ENCODE assay signal across 8 cellular contexts in the genomic region with DNA sequence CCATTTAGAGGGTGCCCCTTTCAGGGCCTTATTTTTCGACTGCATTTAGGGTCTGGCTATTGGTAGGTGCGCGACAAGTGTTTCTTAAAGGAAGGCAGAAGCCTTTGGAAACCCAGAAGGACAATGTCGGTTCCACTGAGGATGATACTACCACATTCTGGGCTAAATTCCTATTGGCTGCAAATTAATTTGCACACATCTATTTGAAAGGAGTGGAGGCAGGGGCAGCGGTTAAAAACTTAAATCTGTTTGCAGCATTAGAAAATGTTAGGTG. TPM values are rescaled to one million over a fixed set of nuclear protein-coding genes. Genes with fewer than 3 reads are reported as not detected.
DNase-seq lines count a peak whose midpoint lies in the region; ATAC-seq and TF ChIP-seq lines count a peak whose summit lies in the region.

No MANE protein-coding gene starts in this region.

- no peak for ATAC-seq in left ventricle myocardium superior
- ATAC-seq in HG02970 (IDR thresholded peaks at IDR 0.05; ENCODE audit: low FRiP score, unreplicated experiment) = no peak

- H3K4me3 Mint-ChIP-seq in chondrocyte (ENCODE audit: unreplicated experiment) = peak overlapping the region; percentile 77

- H3K27ac Mint-ChIP-seq in chondrocyte (ENCODE audit: unreplicated experiment) = peak overlapping the region; percentile 90

- H3K36me3 ChIP-seq in cardiac muscle cell = no peaks in the 10 kb centered on the region
- H3K36me3 ChIP-seq in mucosa of rectum (ENCODE audit: control insufficient read depth in 2 of 2, insufficient read depth in 2 of 2, low read length in 2 of 2) = no peaks in the 10 kb centered on the region
- H3K36me3 ChIP-seq in urinary bladder (ENCODE audit: insufficient read depth) = no peaks in the 10 kb centered on the region

- H3K4me1 ChIP-seq in cardiac muscle cell (ENCODE audit: low read depth) (peaks cover 9% of the 10 kb centered on the region), mucosa of rectum (ENCODE audit: control insufficient read depth in 2 of 2, insufficient read depth in 2 of 2, low read length in 2 of 2) (peaks cover 0 to 14% of the 10 kb centered on the region in 2 donors), urinary bladder (ENCODE audit: insufficient read depth) (no peaks in the 10 kb centered on the region)

- H3K4me1 Mint-ChIP-seq in chondrocyte (ENCODE audit: low read depth) = peaks cover 39% of the 10 kb centered on the region

- H3K4me3 ChIP-seq in cardiac muscle cell = peak overlapping the region; percentile 93
- peak overlapping the region; percentile 81 to 90 for H3K4me3 ChIP-seq in mucosa of rectum (ENCODE audit: low read length in 2 of 2)
- H3K4me3 ChIP-seq in urinary bladder (ENCODE audit: low read depth, low read length) = peak overlapping the region; percentile 98

- intact Hi-C loops in left ventricle myocardium superior (cut with micrococcal nuclease) = loop anchor here (10.0 kb wide), 1 partner anchor 91 kb away; no protein-coding TSS in a partner anchor

- H3K9me3 ChIP-seq in cardiac muscle cell (ENCODE audit: low read depth) = no peaks in the 10 kb centered on the region
- H3K9me3 ChIP-seq in mucosa of rectum (ENCODE audit: control insufficient read depth in 2 of 2, low read length in 2 of 2) = no peaks in the 10 kb centered on the region

- H3K27ac ChIP-seq in cardiac muscle cell (peak overlapping the region; percentile 97), mucosa of rectum (ENCODE audit: low read depth in 2 of 2, low read length in 2 of 2) (peak overlapping the region; percentile 91 to 93), urinary bladder (ENCODE audit: low read depth) (peak overlapping the region; percentile 99)

- TF ChIP-seq CTCF in cardiac muscle cell (IDR thresholded peaks at IDR 0.05; ENCODE audit: low read depth, low read length) = no peak
- TF ChIP-seq CTCF in chondrocyte (IDR thresholded peaks at IDR 0.05) = no peak

- H3K27me3 Mint-ChIP-seq in chondrocyte (ENCODE audit: low read depth) = no peaks in the 10 kb centered on the region

- H3K9ac ChIP-seq in mucosa of rectum (ENCODE audit: low read depth in 1 of 2, low read length in 2 of 2) = peak overlapping the region; percentile 85 to 96

- H3K27me3 ChIP-seq in cardiac muscle cell (no peaks in the 10 kb centered on the region), mucosa of rectum (ENCODE audit: control insufficient read depth in 2 of 2, insufficient read depth in 2 of 2, low read length in 2 of 2) (no peaks in the 10 kb centered on the region)

- 61% methylated on average over 5 of the region's 5 CpGs for WGBS in urinary bladder

- DNase-seq in cardiac muscle cell (ENCODE audit: low read depth in 1 of 2, low spot score in 1 of 2) = no peak
- no peak for DNase-seq in left ventricle myocardium superior
- DNase-seq in chondrocyte (ENCODE audit: low spot score) = no peak
- DNase-seq in cerebellar nuclear complex (lab: John Stamatoyannopoulos, UW) = no peak
- DNase-seq in stimulated activated naive CD4-positive, alpha-beta T cell treated with Interleukin-2 at 50 U/mL for 16 hours (lab: John Stamatoyannopoulos, UW) = no peak

- no peaks in the 10 kb centered on the region for H3K9me3 Mint-ChIP-seq in chondrocyte (ENCODE audit: low read depth)

- no peaks in the 10 kb centered on the region for H3K36me3 Mint-ChIP-seq in chondrocyte (ENCODE audit: low read depth)

RNA-seq across cellular contexts. Expression of gene PATJ, which starts 1.1 kb away (rescaled TPM):
- total RNA-seq in cardiac muscle cell (9.8 and 18.7 TPM in 2 replicates), left ventricle myocardium superior (125 TPM), chondrocyte (8.9 to 12.4 TPM (median 10.7 TPM) in 3 replicates), urinary bladder (33.1 TPM)
- polyA plus RNA-seq in cardiac muscle cell (10.8 and 17.8 TPM in 2 replicates), urinary bladder (6.6 TPM)

RNA-seq across cellular contexts. Expression of gene TM2D1, which starts 18.4 kb away (rescaled TPM):
- total RNA-seq in cardiac muscle cell (46.4 and 59.5 TPM in 2 replicates), left ventricle myocardium superior (33.0 TPM), chondrocyte (41.3 to 47.3 TPM (median 45.6 TPM) in 3 replicates), urinary bladder (104 TPM)
- polyA plus RNA-seq in cardiac muscle cell (97.8 and 114 TPM in 2 replicates), urinary bladder (54.0 TPM)
